8 cellular contexts compared by ENCODE assay signal in genomic region chrX:131802836-131803626, GRCh38.
A peak's percentile ranks its signal among the peaks of the same experiment; 100 is the strongest.
DNase-seq lines count a peak whose midpoint lies in the region; ATAC-seq, FAIRE-seq and TF ChIP-seq lines count a peak whose summit lies in the region.

No MANE protein-coding gene starts in this region.

- peak; percentile 75 for ATAC-seq in GM18505 (IDR thresholded peaks at IDR 0.05; ENCODE audit: unreplicated experiment)

- TF ChIP-seq CTCF in A673 (conservative IDR thresholded peaks at IDR 0.05; ENCODE audit: low read depth, low read length) (peak; percentile 82), WERI-Rb-1 (IDR thresholded peaks at IDR 0.05; ENCODE audit: low read depth, low read length) (peak; percentile 78), fibroblast of villous mesenchyme (IDR thresholded peaks at IDR 0.05; ENCODE audit: insufficient read depth, low read depth, low read length) (peak; percentile 65)

- H3K36me3 ChIP-seq in A673 (ENCODE audit: insufficient read depth, low read length, poor library complexity, severe bottlenecking) (no peaks in the 10 kb centered on the region), WERI-Rb-1 (no peaks in the 10 kb centered on the region), small intestine (ENCODE audit: control insufficient read depth in 2 of 2, insufficient read depth in 2 of 2, low read length in 2 of 2) (no peaks in the 10 kb centered on the region)

- H3K27ac ChIP-seq in A673 (ENCODE audit: low read depth, low read length, poor library complexity, severe bottlenecking) (no peak overlapping the region), WERI-Rb-1 (peak overlapping the region; percentile 76), small intestine (ENCODE audit: low read depth in 1 of 2, low read length in 1 of 2) (no peak overlapping the region)

- FAIRE-seq in small intestine (lab: Jason Lieb, UNC): no peak

- no peak for TF ChIP-seq POLR2A in GM18505 (IDR thresholded peaks at IDR 0.05; ENCODE audit: borderline replicate concordance, extremely low read depth, insufficient read depth, insufficient read length)

- POLR2A ChIA-PET in A673 (lab: Charles Lee; ENCODE audit: low non-redundant PET): no interaction called here

- H3K4me1 ChIP-seq in A673 (ENCODE audit: insufficient read depth, low read length, poor library complexity, severe bottlenecking): no peaks in the 10 kb centered on the region
- H3K4me1 ChIP-seq in small intestine (ENCODE audit: control insufficient read depth in 2 of 2, insufficient read depth in 1 of 2, low read depth in 1 of 2, low read length in 1 of 2): no peaks in the 10 kb centered on the region

- 48 to 93% (median 75%) methylated on average over 15 to 19 of the region's 19 CpGs for WGBS in small intestine, 3 donors

- H3K9me3 ChIP-seq in A673 (ENCODE audit: low read depth, low read length, poor library complexity, severe bottlenecking) (no peaks in the 10 kb centered on the region), WERI-Rb-1 (ENCODE audit: severe bottlenecking) (no peaks in the 10 kb centered on the region), small intestine (ENCODE audit: control insufficient read depth, low read depth) (no peaks in the 10 kb centered on the region)

- H3K4me3 ChIP-seq in A673 (ENCODE audit: low read depth, low read length, poor library complexity, severe bottlenecking) (peak overlapping the region; percentile 32), WERI-Rb-1 (ENCODE audit: low read depth, low read length) (peak overlapping the region; percentile 37), fibroblast of villous mesenchyme (ENCODE audit: low read depth, low read length) (peak overlapping the region; percentile 41), small intestine (ENCODE audit: low read depth in 1 of 2, low read length in 2 of 2) (peak overlapping the region in 1 of 2 donors; percentile 27)

- CTCF ChIA-PET in A673 (lab: Charles Lee): no interaction called here

- intact Hi-C loops in A673 (cut with micrococcal nuclease; ENCODE audit: unreplicated experiment): no loop called here

- no TSS peak for BruUV-seq in A673 (replicated peaks; lab: Mats Ljungman, UMichigan)

- H3K27me3 ChIP-seq in A673 (replicated peaks; ENCODE audit: insufficient read depth, low read depth, low read length, poor library complexity) (no peaks in the 10 kb centered on the region), WERI-Rb-1 (ENCODE audit: insufficient read depth, low read depth, severe bottlenecking) (no peaks in the 10 kb centered on the region), small intestine (ENCODE audit: control insufficient read depth in 2 of 2, insufficient read depth in 2 of 2, low read length in 2 of 2) (no peaks in the 10 kb centered on the region)

- peak; percentile 61 for DNase-seq in A673 (ENCODE audit: low spot score)
- DNase-seq in HT-29 (ENCODE audit: low spot score): peak; percentile 72
- peak; percentile 65 for DNase-seq in WERI-Rb-1
- DNase-seq in fibroblast of villous mesenchyme (ENCODE audit: low read depth): peak; percentile 85
- DNase-seq in stimulated activated CD4-positive, alpha-beta T cell treated with anti-CD3 and anti-CD28 coated beads, Interleukin-12 subunit alpha, Interleukin-12 subunit beta, amount 100 ng/mL, for 48 hours (ENCODE audit: low read depth in 2 of 3, low spot score in 1 of 3): peak in 2 of 3 donors; percentile 22 to 61
- DNase-seq in small intestine: no peak
- no peak for DNase-seq in DMS114 treated with DMSO at 0.1 percent for 48 hours (lab: John Stamatoyannopoulos, UW; ENCODE audit: unreplicated experiment)

Comparison
In these comparisons a context has a peak if more than half of its experiments do, and no peak if none do; other contexts are left out.
1. DNase-seq: peak in A673 (single experiment), HT-29 (single experiment), WERI-Rb-1 (single experiment), fibroblast of villous mesenchyme (single experiment) and stimulated activated CD4-positive, alpha-beta T cell treated with anti-CD3 and anti-CD28 coated beads, Interleukin-12 subunit alpha, Interleukin-12 subunit beta, amount 100 ng/mL, for 48 hours (2 of 3); none in small intestine (single experiment) and DMS114 treated with DMSO at 0.1 percent for 48 hours (single experiment).
2. Peak in every context shown above with its lines, with median percentiles within 50 percentile points of each other: CTCF ChIP-seq.